ENCODE assay signal across 9 cellular contexts in the genomic region with DNA sequence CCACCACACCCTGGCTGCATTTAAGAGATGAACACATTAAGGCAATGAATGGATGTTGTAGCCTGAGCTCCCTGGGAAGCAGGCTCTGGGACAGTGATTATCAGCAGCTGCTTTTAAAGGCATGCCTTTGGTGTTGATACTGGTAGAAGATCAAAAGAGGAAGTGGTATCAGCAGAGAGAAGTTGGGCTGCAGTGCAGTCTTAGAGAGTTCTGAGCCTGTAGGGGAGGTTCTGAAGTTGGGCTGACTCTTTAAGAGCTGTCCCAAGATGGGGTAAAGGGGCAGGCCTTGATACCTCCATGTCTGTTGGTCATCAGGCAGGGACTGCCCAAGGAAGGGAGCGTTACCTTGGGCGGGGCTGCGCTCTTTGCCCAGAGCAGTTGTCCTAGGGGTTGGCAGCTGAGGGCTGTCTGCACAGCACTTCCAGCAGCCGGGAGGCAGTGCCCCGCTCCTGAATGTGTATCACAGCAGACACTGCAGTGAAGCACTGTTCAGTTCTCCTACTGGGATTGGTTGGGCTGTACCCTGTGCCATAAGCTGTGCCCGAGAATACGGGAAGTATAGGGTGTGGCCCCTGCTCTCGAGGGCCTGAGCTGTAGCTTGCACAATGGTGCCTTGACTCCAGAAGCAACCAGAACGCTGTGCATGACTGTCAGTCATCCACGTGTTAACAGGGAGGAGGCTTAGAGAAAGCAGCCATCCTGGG.
A peak's percentile ranks its signal among the peaks of the same experiment; 100 is the strongest.
DNase-seq lines count a peak whose midpoint lies in the region; ATAC-seq and TF ChIP-seq lines count a peak whose summit lies in the region.
"Had no signal": no experiment of that assay in that cellular context is flagged by ENCODE, and none has a peak within 500 bp of the region (broad histone marks: within the 10 kb centered on the region; RNA-seq: fewer than 3 reads in every experiment).

No MANE protein-coding gene starts in this region.

- no peaks in the 10 kb centered on the region for H3K36me3 ChIP-seq in body of pancreas (replicated peaks in 1 of 2; ENCODE audit: insufficient read depth in 1 of 2, low read depth in 2 of 2)

- H3K27me3 ChIP-seq in body of pancreas: no peaks in the 10 kb centered on the region

- POLR2A ChIA-PET in naive thymus-derived CD8-positive, alpha-beta T cell (lab: Charles Lee): no interaction called here

- no peak overlapping the region for H3K4me3 ChIP-seq in body of pancreas

- ATAC-seq in GM18519 (IDR thresholded peaks at IDR 0.05; ENCODE audit: low FRiP score, unreplicated experiment): peak; percentile 63
- ATAC-seq in HG03175 (IDR thresholded peaks at IDR 0.05; ENCODE audit: unreplicated experiment): peak; percentile 82
- ATAC-seq in body of pancreas: peak; percentile 40
- ATAC-seq in naive thymus-derived CD8-positive, alpha-beta T cell: no peak
- no peak for ATAC-seq in GM21737 (IDR thresholded peaks at IDR 0.05; ENCODE audit: unreplicated experiment)
- ATAC-seq: T-cell had no signal

- peaks cover 0 to 6% (median 3%) of the 10 kb centered on the region in 4 donors for H3K4me1 Mint-ChIP-seq in naive thymus-derived CD8-positive, alpha-beta T cell
- H3K4me1 Mint-ChIP-seq: T-cell had no signal

- no peaks in the 10 kb centered on the region for H3K9me3 ChIP-seq in body of pancreas

- H3K27ac Mint-ChIP-seq in naive thymus-derived CD8-positive, alpha-beta T cell: peak overlapping the region in 1 of 10 donors; percentile 18
- H3K27ac Mint-ChIP-seq: T-cell had no signal

- H3K4me1 ChIP-seq in body of pancreas: no peaks in the 10 kb centered on the region

- peak in 1 of 4 donors; percentile 63 for DNase-seq in body of pancreas
- peak; percentile 87 for DNase-seq in posterior vena cava (ENCODE audit: low spot score)
- no peak for DNase-seq in naive thymus-derived CD8-positive, alpha-beta T cell
- DNase-seq in islet precursor cell: no peak
- no peak for DNase-seq in activated CD4-positive, CD25-positive, alpha-beta regulatory T cell treated with anti-CD3 and anti-CD28 coated beads, Interleukin-2, amount 50 U/mL, for 72 hours

- TF ChIP-seq POLR2A in body of pancreas (IDR thresholded peaks at IDR 0.05): no peak

- H3K27me3 Mint-ChIP-seq in naive thymus-derived CD8-positive, alpha-beta T cell: no peaks in the 10 kb centered on the region
- H3K27me3 Mint-ChIP-seq: T-cell had no signal

- H3K27ac ChIP-seq in body of pancreas: peak overlapping the region in 1 of 4 donors; percentile 62

- intact Hi-C loops in body of pancreas (cut with DNase I): no loop called here
- intact Hi-C loops in posterior vena cava (cut with DNase I): loop anchor here in 1 of 2 donors (5.0 kb wide), 1 partner anchor 36 kb away; no protein-coding TSS in a partner anchor

- TF ChIP-seq CTCF in body of pancreas (IDR thresholded peaks at IDR 0.05): no peak

- WGBS in body of pancreas, 2 donors: 86 to 94% methylated on average over 8 to 9 of the region's 10 CpGs

- H3K36me3 Mint-ChIP-seq in naive thymus-derived CD8-positive, alpha-beta T cell: no peaks in the 10 kb centered on the region
- H3K36me3 Mint-ChIP-seq: T-cell had no signal

- H3K4me3 Mint-ChIP-seq in naive thymus-derived CD8-positive, alpha-beta T cell: no peak overlapping the region
- H3K4me3 Mint-ChIP-seq: T-cell had no signal

- peaks cover 0 to 8% (median 0%) of the 10 kb centered on the region in 9 donors for H3K9me3 Mint-ChIP-seq in naive thymus-derived CD8-positive, alpha-beta T cell
- H3K9me3 Mint-ChIP-seq: T-cell had no signal

Comparison
In these comparisons a context has a peak if more than half of its experiments do, and no peak if none do; other contexts are left out.
1. ATAC-seq: peak in GM18519 (single experiment), HG03175 (single experiment) and body of pancreas (single experiment); none in naive thymus-derived CD8-positive, alpha-beta T cell (0 of 2) and GM21737 (single experiment).